In genomic region chr17:45640141-45640850, GRCh38 we compare ENCODE assay signal across 8 cellular contexts.
DNase-seq lines count a peak whose midpoint lies in the region; ATAC-seq, FAIRE-seq and TF ChIP-seq lines count a peak whose summit lies in the region.

No MANE protein-coding gene starts in this region.

- in situ Hi-C loops in K562 (cut with MboI), result loop anchor here (5.0 kb wide), 1 partner anchor 192 kb away; no protein-coding TSS in a partner anchor

- FAIRE-seq in K562 (lab: Jason Lieb, UNC), result peak; percentile 93

- POLR2A ChIA-PET in SK-N-SH (lab: Yijun Ruan, JAX), result no interaction called here
- POLR2A ChIA-PET in K562 (lab: Yijun Ruan, JAX), result interaction anchor here (0.6 to 1.6 kb wide), 5 partner anchors 8 to 389 kb away, joined by 3 to 5 read pairs (median 4); no protein-coding TSS in a partner anchor

- peak; percentile 96 for ATAC-seq in K562
- ATAC-seq in HG02610 (IDR thresholded peaks at IDR 0.05; ENCODE audit: unreplicated experiment), result no peak

- intact Hi-C loops in K562 (cut with micrococcal nuclease), result loop anchor here (1.0 to 10.0 kb wide), 3 partner anchors 85 to 212 kb away; no protein-coding TSS in a partner anchor

- H3K36me3 ChIP-seq in SK-N-SH (replicated peaks in 1 of 2; ENCODE audit: control insufficient read depth in 1 of 2, insufficient read depth in 2 of 2, low read length in 1 of 2) (peaks cover 3 to 9% of the 10 kb centered on the region in 2 experiments), K562 (ENCODE audit: control insufficient read depth, insufficient read depth, low read length) (peaks cover 3% of the 10 kb centered on the region; the same call in 1 of the 3 replicates)

- peak; percentile 99 for TF ChIP-seq CTCF in GM12865 (IDR thresholded peaks at IDR 0.05; ENCODE audit: insufficient read depth, low read depth, low read length, missing control alignments)
- peak; percentile 98 for TF ChIP-seq CTCF in SK-N-SH (IDR thresholded peaks at IDR 0.05)
- TF ChIP-seq CTCF in K562 (IDR thresholded peaks at IDR 0.05 in 2 of 3, conservative IDR thresholded peaks at IDR 0.05 in 1 of 3; ENCODE audit: insufficient read depth in 2 of 3, low read depth in 1 of 3, low read length in 3 of 3), result peak; percentile 94 to 96 (median 96)

- no peak for TF ChIP-seq POLR2A in K562 (conservative IDR thresholded peaks at IDR 0.05)

- H3K9me3 ChIP-seq in SK-N-SH (no peaks in the 10 kb centered on the region), K562 (replicated peaks; ENCODE audit: control insufficient read depth, insufficient read depth, low read depth, low read length) (no peaks in the 10 kb centered on the region)

- DNase-seq in GM12865 (ENCODE audit: low read depth) (peak; percentile 83), SK-N-SH (peak; percentile 82), K562 (ENCODE audit: extremely low read depth in 1 of 4, low spot score in 3 of 4) (peak; percentile 69 to 83 (median 80)), inferior parietal cortex (ENCODE audit: extremely low spot score) (peak; percentile 84), GOT3 (lab: John Stamatoyannopoulos, UW) (no peak)
- peak; percentile 60 to 69 for DNase-seq in stimulated activated CD4-positive, alpha-beta T cell treated with anti-CD3 and anti-CD28 coated beads, Interleukin-1b, Interleukin-23, amount 100 ng/mL, for 4 hours (ENCODE audit: low read depth in 2 of 2)
- no peak for DNase-seq in effector CD8-positive, alpha-beta T cell (lab: John Stamatoyannopoulos, UW)

- peak; percentile 95 for TF ChIP-seq RAD21 in SK-N-SH (IDR thresholded peaks at IDR 0.05; ENCODE audit: low read length)
- peak; percentile 85 to 92 for TF ChIP-seq RAD21 in K562 (CRISPR knock-in tag; conservative IDR thresholded peaks at IDR 0.05 in 1 of 2, IDR thresholded peaks at IDR 0.05 in 1 of 2)

- H3K27me3 ChIP-seq in SK-N-SH (ENCODE audit: insufficient read depth) (no peaks in the 10 kb centered on the region), K562 (ENCODE audit: control insufficient read depth in 2 of 2, insufficient read depth in 2 of 2, low read length in 2 of 2) (peaks cover 8 to 14% of the 10 kb centered on the region in 2 experiments; a peak in 4 of 5 replicates)

- H3F3A ChIP-seq in SK-N-SH (replicated peaks; ENCODE audit: insufficient read depth), result no peaks in the 10 kb centered on the region

- CTCF ChIA-PET in SK-N-SH (lab: Yijun Ruan, JAX), result interaction anchor here (0.5 to 5.0 kb wide), 56 partner anchors 9 to 494 kb away, joined by 3 to 211 read pairs (median 4); partner anchors contain the start of gene CRHR1
- CTCF ChIA-PET in K562 (lab: Yijun Ruan, JAX; ENCODE audit: low intra/inter-chr PET ratio), result interaction anchor here (0.7 to 2.3 kb wide), 4 partner anchors 191 to 404 kb away, joined by 3 to 25 read pairs (median 4); no protein-coding TSS in a partner anchor

- 17% methylated on average over 3 of the region's 3 CpGs for WGBS in SK-N-SH (ENCODE audit: low lambda C conversion rate)
- 0% methylated on average over 3 of the region's 3 CpGs for WGBS in K562 (ENCODE audit: insufficient coverage, low coverage, missing lambda C conversion rate)

- H2AFZ ChIP-seq in SK-N-SH (ENCODE audit: low read depth) (no peak overlapping the region), K562 (ENCODE audit: low read depth, low read length) (no peak overlapping the region)

- no peak for TF ChIP-seq EP300 in SK-N-SH (IDR thresholded peaks at IDR 0.05; ENCODE audit: borderline replicate concordance in 1 of 2, low read depth in 1 of 2, low read length in 1 of 2)
- no peak for TF ChIP-seq EP300 in K562 (IDR thresholded peaks at IDR 0.05; ENCODE audit: low read length)

- H3K9me1 ChIP-seq in K562 (ENCODE audit: control insufficient read depth, insufficient read depth, low read length), result no peaks in the 10 kb centered on the region

- H3K4me2 ChIP-seq in SK-N-SH, result no peak overlapping the region
- no peak overlapping the region for H3K4me2 ChIP-seq in K562 (ENCODE audit: insufficient read depth, low read length)

- BruUV-seq in K562 (replicated peaks; lab: Mats Ljungman, UMichigan), result no TSS peak

- H3K9me2 ChIP-seq in SK-N-SH, result no peaks in the 10 kb centered on the region

- H4K20me1 ChIP-seq in SK-N-SH (ENCODE audit: insufficient read depth), result no peaks in the 10 kb centered on the region
- peaks cover 6% of the 10 kb centered on the region; the same call in 1 of the 2 replicates for H4K20me1 ChIP-seq in K562 (replicated peaks; ENCODE audit: control insufficient read depth, insufficient read depth, low read length)

- H3K4me3 ChIP-seq in GM12865 (ENCODE audit: low read depth, low read length) (no peak overlapping the region), SK-N-SH (ENCODE audit: low read depth in 2 of 2, low read length in 1 of 2) (no peak overlapping the region; a peak in 1 of 4 replicates), K562 (no peak overlapping the region)

- no peaks in the 10 kb centered on the region for H3K79me2 ChIP-seq in SK-N-SH (ENCODE audit: insufficient read depth)
- H3K79me2 ChIP-seq in K562 (ENCODE audit: control insufficient read depth, insufficient read depth, low read length), result no peaks in the 10 kb centered on the region

- H3K4me1 ChIP-seq in SK-N-SH (ENCODE audit: control insufficient read depth in 1 of 2, insufficient read depth in 2 of 2, low read depth in 1 of 2, low read length in 1 of 2) (no peaks in the 10 kb centered on the region), K562 (replicated peaks in 1 of 2; ENCODE audit: control insufficient read depth in 2 of 2, insufficient read depth in 2 of 2, low read length in 2 of 2) (no peaks in the 10 kb centered on the region)

- H3K27ac ChIP-seq in SK-N-SH (ENCODE audit: low read depth in 2 of 2, low read length in 1 of 2), result no peak overlapping the region
- H3K27ac ChIP-seq in K562 (ENCODE audit: extremely low read depth, low read depth, low read length), result no peak overlapping the region

- H3K9ac ChIP-seq in SK-N-SH (no peak overlapping the region), K562 (ENCODE audit: insufficient read depth in 1 of 2, low read depth in 2 of 2, low read length in 2 of 2) (no peak overlapping the region)

TF ChIP-seq in SK-N-SH, 30 proteins besides CTCF, POLR2A, EP300 and RAD21:
- no peak for TF ChIP-seq MXI1 (IDR thresholded peaks at IDR 0.05; ENCODE audit: low read depth, low read length)
- peak; percentile 54; the same call in 1 of the 2 replicates for TF ChIP-seq RCOR1 (IDR thresholded peaks at IDR 0.05; ENCODE audit: low read length)
- TF ChIP-seq JUND (IDR thresholded peaks at IDR 0.05), result no peak
- TF ChIP-seq SMC3 (IDR thresholded peaks at IDR 0.05; ENCODE audit: low read depth, low read length), result peak; percentile 83
- TF ChIP-seq GATA2 (CRISPR knock-in tag; IDR thresholded peaks at IDR 0.05), result no peak
- peak; percentile 34 for TF ChIP-seq CHD2 (IDR thresholded peaks at IDR 0.05; ENCODE audit: low read length, partially characterized antibody)

TF ChIP-seq in K562, 482 proteins besides CTCF, POLR2A, EP300 and RAD21 (continues in another document):
- TF ChIP-seq ZNF263 (CRISPR knock-in tag; IDR thresholded peaks at IDR 0.05; ENCODE audit: borderline replicate concordance), result 0 out of 2 replicates have a peak, but pooled peaks have one; percentile 9
- TF ChIP-seq RCOR1 (IDR thresholded peaks at IDR 0.05; ENCODE audit: borderline replicate concordance in 1 of 2, low read depth in 2 of 2, low read length in 2 of 2), result peak in 1 of 2 experiments; percentile 39; a peak in 1 of 4 replicates
- no peak for TF ChIP-seq KAT2B (IDR thresholded peaks at IDR 0.05; ENCODE audit: low read depth, low read length)
- TF ChIP-seq ZNF384 (IDR thresholded peaks at IDR 0.05; ENCODE audit: low read depth, low read length), result 0 out of 2 replicates have a peak, but pooled peaks have one; percentile 20
- peak; percentile 47; the same call in 1 of the 2 replicates for TF ChIP-seq ARID2 (IDR thresholded peaks at IDR 0.05)
- peak; percentile 63; the same call in 1 of the 2 replicates for TF ChIP-seq CC2D1A (IDR thresholded peaks at IDR 0.05)
- TF ChIP-seq DEAF1 (CRISPR knock-in tag; IDR thresholded peaks at IDR 0.05), result peak; percentile 82
- 0 out of 4 replicates have a peak, but pooled peaks of 1 of the 2 experiments have one; percentile 41 for TF ChIP-seq KDM4B (IDR thresholded peaks at IDR 0.05; ENCODE audit: borderline replicate concordance in 2 of 2, low read depth in 1 of 2)
- TF ChIP-seq, protein P1, sequence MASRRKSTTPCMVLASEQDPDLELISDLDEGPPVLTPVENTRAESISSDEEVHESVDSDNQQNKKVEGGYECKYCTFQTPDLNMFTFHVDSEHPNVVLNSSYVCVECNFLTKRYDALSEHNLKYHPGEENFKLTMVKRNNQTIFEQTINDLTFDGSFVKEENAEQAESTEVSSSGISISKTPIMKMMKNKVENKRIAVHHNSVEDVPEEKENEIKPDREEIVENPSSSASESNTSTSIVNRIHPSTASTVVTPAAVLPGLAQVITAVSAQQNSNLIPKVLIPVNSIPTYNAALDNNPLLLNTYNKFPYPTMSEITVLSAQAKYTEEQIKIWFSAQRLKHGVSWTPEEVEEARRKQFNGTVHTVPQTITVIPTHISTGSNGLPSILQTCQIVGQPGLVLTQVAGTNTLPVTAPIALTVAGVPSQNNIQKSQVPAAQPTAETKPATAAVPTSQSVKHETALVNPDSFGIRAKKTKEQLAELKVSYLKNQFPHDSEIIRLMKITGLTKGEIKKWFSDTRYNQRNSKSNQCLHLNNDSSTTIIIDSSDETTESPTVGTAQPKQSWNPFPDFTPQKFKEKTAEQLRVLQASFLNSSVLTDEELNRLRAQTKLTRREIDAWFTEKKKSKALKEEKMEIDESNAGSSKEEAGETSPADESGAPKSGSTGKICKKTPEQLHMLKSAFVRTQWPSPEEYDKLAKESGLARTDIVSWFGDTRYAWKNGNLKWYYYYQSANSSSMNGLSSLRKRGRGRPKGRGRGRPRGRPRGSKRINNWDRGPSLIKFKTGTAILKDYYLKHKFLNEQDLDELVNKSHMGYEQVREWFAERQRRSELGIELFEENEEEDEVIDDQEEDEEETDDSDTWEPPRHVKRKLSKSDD (conservative IDR thresholded peaks at IDR 0.05; ENCODE audit: low read length), result 0 out of 2 replicates have a peak, but pooled peaks have one; percentile 21
- 0 out of 2 replicates have a peak, but pooled peaks have one; percentile 15 for TF ChIP-seq ATF7 (IDR thresholded peaks at IDR 0.05)

Comparison
In these comparisons a context has a peak if more than half of its experiments do, and no peak if none do; other contexts are left out.
1. DNase-seq: peak in GM12865 (single experiment), SK-N-SH (single experiment), K562 (4 of 4), inferior parietal cortex (single experiment) and stimulated activated CD4-positive, alpha-beta T cell treated with anti-CD3 and anti-CD28 coated beads, Interleukin-1b, Interleukin-23, amount 100 ng/mL, for 4 hours (2 of 2); none in effector CD8-positive, alpha-beta T cell (single experiment) and GOT3 (single experiment).
2. Peak in every context shown above with its lines, with median percentiles within 50 percentile points of each other: CTCF ChIP-seq.